Comparison of ENCODE assay signal across 1 cellular context in the genomic region with DNA sequence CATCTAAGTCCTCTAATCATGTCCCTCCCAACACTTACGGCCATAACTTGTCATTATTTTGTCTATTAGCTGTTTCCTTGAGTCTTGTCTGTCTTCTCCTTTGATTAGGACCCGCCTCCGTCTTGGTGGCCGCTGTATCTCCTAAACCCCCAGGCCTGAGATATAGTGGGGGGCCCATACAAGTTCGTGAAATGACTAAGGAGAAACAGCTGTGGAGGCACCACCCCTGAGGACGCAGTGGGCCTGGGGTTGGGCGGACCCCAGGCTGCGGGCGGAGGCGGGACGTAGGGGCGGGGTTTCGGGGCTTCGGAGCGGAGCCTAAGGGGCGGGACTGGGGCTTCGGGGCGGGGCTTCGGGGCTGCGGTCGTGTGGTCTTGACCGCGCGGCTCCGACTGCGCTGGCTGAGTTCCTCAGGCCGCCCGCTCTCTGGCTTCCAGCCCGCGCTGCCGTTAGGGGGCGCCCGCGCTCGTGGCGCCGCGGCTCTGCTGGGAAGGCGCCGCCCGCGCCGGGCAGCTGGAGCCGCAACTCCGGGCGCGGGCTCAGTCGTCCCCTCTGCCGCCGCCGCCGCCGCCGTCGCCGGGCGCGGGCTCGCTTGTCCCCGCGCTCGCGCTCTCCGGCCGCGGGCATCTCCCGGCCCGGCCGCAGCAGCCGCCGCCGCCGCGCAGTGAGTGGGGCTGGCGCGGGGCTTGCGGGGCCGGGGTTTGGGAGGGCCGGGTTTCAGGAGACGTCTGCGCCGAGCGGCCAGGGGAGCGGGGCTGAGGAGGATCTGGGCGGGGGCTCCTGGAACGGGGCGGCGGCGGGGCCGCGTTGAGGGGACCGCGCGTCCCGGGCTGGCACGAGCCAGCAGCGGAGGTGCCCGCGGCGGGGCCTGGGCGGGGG.
A peak's percentile ranks its signal among the peaks of the same experiment; 100 is the strongest.
TF ChIP-seq lines count a peak whose summit lies in the region.

A gene (plus strand): TSS at position 591 of the 879 bp plus-strand sequence. CDS start 6,660 bp downstream, outside the sequence.

TF ChIP-seq in HepG2, 621 proteins besides CTCF, POLR2A, EP300 and RAD21 (continued from another document and continues in another):
- TF ChIP-seq, protein P1, sequence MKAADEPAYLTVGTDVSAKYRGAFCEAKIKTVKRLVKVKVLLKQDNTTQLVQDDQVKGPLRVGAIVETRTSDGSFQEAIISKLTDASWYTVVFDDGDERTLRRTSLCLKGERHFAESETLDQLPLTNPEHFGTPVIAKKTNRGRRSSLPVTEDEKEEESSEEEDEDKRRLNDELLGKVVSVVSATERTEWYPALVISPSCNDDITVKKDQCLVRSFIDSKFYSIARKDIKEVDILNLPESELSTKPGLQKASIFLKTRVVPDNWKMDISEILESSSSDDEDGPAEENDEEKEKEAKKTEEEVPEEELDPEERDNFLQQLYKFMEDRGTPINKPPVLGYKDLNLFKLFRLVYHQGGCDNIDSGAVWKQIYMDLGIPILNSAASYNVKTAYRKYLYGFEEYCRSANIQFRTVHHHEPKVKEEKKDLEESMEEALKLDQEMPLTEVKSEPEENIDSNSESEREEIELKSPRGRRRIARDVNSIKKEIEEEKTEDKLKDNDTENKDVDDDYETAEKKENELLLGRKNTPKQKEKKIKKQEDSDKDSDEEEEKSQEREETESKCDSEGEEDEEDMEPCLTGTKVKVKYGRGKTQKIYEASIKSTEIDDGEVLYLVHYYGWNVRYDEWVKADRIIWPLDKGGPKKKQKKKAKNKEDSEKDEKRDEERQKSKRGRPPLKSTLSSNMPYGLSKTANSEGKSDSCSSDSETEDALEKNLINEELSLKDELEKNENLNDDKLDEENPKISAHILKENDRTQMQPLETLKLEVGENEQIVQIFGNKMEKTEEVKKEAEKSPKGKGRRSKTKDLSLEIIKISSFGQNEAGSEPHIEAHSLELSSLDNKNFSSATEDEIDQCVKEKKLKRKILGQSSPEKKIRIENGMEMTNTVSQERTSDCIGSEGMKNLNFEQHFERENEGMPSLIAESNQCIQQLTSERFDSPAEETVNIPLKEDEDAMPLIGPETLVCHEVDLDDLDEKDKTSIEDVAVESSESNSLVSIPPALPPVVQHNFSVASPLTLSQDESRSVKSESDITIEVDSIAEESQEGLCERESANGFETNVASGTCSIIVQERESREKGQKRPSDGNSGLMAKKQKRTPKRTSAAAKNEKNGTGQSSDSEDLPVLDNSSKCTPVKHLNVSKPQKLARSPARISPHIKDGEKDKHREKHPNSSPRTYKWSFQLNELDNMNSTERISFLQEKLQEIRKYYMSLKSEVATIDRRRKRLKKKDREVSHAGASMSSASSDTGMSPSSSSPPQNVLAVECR (CRISPR knock-in tag; IDR thresholded peaks at IDR 0.05; ENCODE audit: borderline replicate concordance): peak; percentile 37; the same call in 1 of the 2 replicates
- TF ChIP-seq, protein P2, sequence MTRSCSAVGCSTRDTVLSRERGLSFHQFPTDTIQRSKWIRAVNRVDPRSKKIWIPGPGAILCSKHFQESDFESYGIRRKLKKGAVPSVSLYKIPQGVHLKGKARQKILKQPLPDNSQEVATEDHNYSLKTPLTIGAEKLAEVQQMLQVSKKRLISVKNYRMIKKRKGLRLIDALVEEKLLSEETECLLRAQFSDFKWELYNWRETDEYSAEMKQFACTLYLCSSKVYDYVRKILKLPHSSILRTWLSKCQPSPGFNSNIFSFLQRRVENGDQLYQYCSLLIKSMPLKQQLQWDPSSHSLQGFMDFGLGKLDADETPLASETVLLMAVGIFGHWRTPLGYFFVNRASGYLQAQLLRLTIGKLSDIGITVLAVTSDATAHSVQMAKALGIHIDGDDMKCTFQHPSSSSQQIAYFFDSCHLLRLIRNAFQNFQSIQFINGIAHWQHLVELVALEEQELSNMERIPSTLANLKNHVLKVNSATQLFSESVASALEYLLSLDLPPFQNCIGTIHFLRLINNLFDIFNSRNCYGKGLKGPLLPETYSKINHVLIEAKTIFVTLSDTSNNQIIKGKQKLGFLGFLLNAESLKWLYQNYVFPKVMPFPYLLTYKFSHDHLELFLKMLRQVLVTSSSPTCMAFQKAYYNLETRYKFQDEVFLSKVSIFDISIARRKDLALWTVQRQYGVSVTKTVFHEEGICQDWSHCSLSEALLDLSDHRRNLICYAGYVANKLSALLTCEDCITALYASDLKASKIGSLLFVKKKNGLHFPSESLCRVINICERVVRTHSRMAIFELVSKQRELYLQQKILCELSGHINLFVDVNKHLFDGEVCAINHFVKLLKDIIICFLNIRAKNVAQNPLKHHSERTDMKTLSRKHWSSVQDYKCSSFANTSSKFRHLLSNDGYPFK (CRISPR knock-in tag; IDR thresholded peaks at IDR 0.05; ENCODE audit: borderline replicate concordance): peak; percentile 33; the same call in 1 of the 2 replicates
- TF ChIP-seq ZNF562 (CRISPR knock-in tag; IDR thresholded peaks at IDR 0.05; ENCODE audit: borderline replicate concordance): no peak
- TF ChIP-seq, protein P3, sequence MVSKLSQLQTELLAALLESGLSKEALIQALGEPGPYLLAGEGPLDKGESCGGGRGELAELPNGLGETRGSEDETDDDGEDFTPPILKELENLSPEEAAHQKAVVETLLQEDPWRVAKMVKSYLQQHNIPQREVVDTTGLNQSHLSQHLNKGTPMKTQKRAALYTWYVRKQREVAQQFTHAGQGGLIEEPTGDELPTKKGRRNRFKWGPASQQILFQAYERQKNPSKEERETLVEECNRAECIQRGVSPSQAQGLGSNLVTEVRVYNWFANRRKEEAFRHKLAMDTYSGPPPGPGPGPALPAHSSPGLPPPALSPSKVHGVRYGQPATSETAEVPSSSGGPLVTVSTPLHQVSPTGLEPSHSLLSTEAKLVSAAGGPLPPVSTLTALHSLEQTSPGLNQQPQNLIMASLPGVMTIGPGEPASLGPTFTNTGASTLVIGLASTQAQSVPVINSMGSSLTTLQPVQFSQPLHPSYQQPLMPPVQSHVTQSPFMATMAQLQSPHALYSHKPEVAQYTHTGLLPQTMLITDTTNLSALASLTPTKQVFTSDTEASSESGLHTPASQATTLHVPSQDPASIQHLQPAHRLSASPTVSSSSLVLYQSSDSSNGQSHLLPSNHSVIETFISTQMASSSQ (IDR thresholded peaks at IDR 0.05; ENCODE audit: low read depth): no peak
- TF ChIP-seq, protein P3 (CRISPR knock-in tag; IDR thresholded peaks at IDR 0.05; ENCODE audit: borderline replicate concordance): peak; percentile 23; the same call in 1 of the 2 replicates
- no peak for TF ChIP-seq ZNF550 (CRISPR knock-in tag; IDR thresholded peaks at IDR 0.05; ENCODE audit: borderline replicate concordance)
- no peak for TF ChIP-seq KLF13 (CRISPR knock-in tag; IDR thresholded peaks at IDR 0.05)
- TF ChIP-seq ZNF232 (CRISPR knock-in tag; IDR thresholded peaks at IDR 0.05; ENCODE audit: borderline replicate concordance): no peak
- TF ChIP-seq ZNF749 (CRISPR knock-in tag; IDR thresholded peaks at IDR 0.05; ENCODE audit: borderline replicate concordance): 0 out of 2 replicates have a peak, but pooled peaks have one; percentile 56
- no peak for TF ChIP-seq CEBPB (IDR thresholded peaks at IDR 0.05; ENCODE audit: borderline replicate concordance, low read depth, low read length)
- no peak for TF ChIP-seq SIX1 (CRISPR knock-in tag; IDR thresholded peaks at IDR 0.05; ENCODE audit: borderline replicate concordance)
- TF ChIP-seq, protein P4, sequence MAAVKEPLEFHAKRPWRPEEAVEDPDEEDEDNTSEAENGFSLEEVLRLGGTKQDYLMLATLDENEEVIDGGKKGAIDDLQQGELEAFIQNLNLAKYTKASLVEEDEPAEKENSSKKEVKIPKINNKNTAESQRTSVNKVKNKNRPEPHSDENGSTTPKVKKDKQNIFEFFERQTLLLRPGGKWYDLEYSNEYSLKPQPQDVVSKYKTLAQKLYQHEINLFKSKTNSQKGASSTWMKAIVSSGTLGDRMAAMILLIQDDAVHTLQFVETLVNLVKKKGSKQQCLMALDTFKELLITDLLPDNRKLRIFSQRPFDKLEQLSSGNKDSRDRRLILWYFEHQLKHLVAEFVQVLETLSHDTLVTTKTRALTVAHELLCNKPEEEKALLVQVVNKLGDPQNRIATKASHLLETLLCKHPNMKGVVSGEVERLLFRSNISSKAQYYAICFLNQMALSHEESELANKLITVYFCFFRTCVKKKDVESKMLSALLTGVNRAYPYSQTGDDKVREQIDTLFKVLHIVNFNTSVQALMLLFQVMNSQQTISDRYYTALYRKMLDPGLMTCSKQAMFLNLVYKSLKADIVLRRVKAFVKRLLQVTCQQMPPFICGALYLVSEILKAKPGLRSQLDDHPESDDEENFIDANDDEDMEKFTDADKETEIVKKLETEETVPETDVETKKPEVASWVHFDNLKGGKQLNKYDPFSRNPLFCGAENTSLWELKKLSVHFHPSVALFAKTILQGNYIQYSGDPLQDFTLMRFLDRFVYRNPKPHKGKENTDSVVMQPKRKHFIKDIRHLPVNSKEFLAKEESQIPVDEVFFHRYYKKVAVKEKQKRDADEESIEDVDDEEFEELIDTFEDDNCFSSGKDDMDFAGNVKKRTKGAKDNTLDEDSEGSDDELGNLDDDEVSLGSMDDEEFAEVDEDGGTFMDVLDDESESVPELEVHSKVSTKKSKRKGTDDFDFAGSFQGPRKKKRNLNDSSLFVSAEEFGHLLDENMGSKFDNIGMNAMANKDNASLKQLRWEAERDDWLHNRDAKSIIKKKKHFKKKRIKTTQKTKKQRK (IDR thresholded peaks at IDR 0.05; ENCODE audit: low read length): no peak
- TF ChIP-seq, protein P5, sequence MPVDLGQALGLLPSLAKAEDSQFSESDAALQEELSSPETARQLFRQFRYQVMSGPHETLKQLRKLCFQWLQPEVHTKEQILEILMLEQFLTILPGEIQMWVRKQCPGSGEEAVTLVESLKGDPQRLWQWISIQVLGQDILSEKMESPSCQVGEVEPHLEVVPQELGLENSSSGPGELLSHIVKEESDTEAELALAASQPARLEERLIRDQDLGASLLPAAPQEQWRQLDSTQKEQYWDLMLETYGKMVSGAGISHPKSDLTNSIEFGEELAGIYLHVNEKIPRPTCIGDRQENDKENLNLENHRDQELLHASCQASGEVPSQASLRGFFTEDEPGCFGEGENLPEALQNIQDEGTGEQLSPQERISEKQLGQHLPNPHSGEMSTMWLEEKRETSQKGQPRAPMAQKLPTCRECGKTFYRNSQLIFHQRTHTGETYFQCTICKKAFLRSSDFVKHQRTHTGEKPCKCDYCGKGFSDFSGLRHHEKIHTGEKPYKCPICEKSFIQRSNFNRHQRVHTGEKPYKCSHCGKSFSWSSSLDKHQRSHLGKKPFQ (CRISPR knock-in tag; IDR thresholded peaks at IDR 0.05; ENCODE audit: insufficient replicate concordance): no peak
- TF ChIP-seq, protein P6, sequence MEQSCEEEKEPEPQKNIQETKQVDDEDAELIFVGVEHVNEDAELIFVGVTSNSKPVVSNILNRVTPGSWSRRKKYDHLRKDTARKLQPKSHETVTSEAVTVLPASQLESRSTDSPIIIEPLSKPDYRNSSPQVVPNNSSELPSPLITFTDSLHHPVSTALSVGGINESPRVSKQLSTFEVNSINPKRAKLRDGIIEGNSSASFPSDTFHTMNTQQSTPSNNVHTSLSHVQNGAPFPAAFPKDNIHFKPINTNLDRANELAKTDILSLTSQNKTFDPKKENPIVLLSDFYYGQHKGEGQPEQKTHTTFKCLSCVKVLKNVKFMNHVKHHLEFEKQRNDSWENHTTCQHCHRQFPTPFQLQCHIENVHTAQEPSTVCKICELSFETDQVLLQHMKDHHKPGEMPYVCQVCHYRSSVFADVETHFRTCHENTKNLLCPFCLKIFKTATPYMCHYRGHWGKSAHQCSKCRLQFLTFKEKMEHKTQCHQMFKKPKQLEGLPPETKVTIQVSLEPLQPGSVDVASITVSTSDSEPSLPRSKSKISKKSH (CRISPR knock-in tag; IDR thresholded peaks at IDR 0.05; ENCODE audit: borderline replicate concordance): no peak
- TF ChIP-seq SOX13 (IDR thresholded peaks at IDR 0.05): no peak
- peak in 1 of 2 experiments; percentile 47; a peak in 1 of 4 replicates for TF ChIP-seq SOX13 (CRISPR knock-in tag; conservative IDR thresholded peaks at IDR 0.05 in 1 of 2, IDR thresholded peaks at IDR 0.05 in 1 of 2)
- peak; percentile 45; the same call in 1 of the 2 replicates for TF ChIP-seq GATAD1 (CRISPR knock-in tag; IDR thresholded peaks at IDR 0.05)
- no peak for TF ChIP-seq SRF (IDR thresholded peaks at IDR 0.05; ENCODE audit: low read depth, low read length)
- TF ChIP-seq, protein P7, sequence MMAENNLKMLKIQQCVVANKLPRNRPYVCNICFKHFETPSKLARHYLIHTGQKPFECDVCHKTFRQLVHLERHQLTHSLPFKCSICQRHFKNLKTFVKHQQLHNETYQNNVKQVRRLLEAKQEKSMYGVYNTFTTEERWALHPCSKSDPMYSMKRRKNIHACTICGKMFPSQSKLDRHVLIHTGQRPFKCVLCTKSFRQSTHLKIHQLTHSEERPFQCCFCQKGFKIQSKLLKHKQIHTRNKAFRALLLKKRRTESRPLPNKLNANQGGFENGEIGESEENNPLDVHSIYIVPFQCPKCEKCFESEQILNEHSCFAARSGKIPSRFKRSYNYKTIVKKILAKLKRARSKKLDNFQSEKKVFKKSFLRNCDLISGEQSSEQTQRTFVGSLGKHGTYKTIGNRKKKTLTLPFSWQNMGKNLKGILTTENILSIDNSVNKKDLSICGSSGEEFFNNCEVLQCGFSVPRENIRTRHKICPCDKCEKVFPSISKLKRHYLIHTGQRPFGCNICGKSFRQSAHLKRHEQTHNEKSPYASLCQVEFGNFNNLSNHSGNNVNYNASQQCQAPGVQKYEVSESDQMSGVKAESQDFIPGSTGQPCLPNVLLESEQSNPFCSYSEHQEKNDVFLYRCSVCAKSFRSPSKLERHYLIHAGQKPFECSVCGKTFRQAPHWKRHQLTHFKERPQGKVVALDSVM (CRISPR knock-in tag; IDR thresholded peaks at IDR 0.05): 0 out of 2 replicates have a peak, but pooled peaks have one; percentile 27
- TF ChIP-seq, protein P8, sequence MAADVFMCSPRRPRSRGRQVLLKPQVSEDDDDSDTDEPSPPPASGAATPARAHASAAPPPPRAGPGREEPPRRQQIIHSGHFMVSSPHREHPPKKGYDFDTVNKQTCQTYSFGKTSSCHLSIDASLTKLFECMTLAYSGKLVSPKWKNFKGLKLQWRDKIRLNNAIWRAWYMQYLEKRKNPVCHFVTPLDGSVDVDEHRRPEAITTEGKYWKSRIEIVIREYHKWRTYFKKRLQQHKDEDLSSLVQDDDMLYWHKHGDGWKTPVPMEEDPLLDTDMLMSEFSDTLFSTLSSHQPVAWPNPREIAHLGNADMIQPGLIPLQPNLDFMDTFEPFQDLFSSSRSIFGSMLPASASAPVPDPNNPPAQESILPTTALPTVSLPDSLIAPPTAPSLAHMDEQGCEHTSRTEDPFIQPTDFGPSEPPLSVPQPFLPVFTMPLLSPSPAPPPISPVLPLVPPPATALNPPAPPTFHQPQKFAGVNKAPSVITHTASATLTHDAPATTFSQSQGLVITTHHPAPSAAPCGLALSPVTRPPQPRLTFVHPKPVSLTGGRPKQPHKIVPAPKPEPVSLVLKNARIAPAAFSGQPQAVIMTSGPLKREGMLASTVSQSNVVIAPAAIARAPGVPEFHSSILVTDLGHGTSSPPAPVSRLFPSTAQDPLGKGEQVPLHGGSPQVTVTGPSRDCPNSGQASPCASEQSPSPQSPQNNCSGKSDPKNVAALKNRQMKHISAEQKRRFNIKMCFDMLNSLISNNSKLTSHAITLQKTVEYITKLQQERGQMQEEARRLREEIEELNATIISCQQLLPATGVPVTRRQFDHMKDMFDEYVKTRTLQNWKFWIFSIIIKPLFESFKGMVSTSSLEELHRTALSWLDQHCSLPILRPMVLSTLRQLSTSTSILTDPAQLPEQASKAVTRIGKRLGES (CRISPR knock-in tag; IDR thresholded peaks at IDR 0.05; ENCODE audit: borderline replicate concordance): no peak
- peak; percentile 43 for TF ChIP-seq FOXA3 (CRISPR knock-in tag; IDR thresholded peaks at IDR 0.05)
